Comparison of ENCODE assay signal across 10 cellular contexts in the genomic region with DNA sequence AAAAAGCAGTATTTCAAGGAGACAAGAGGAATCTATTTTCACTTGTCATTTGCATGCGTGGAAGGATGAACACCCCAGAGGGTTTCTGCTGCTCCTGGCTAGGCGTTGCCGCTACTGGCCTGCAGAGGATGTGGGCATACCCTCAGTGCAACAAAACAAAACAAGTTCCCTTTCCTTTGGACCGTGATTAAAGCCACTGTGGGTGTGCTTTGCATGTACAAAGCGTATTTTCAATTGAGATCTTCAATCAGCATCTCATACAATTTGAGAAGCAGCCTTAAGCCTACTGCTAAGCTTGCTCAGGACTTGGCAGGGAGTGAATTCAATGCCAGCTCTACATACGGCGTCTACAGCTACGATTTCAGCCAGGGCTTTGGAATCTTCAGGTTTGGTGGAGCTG.
DNase-seq lines count a peak whose midpoint lies in the region; ATAC-seq and TF ChIP-seq lines count a peak whose summit lies in the region.
"Had no signal": no experiment of that assay in that cellular context is flagged by ENCODE, and none has a peak within 500 bp of the region (broad histone marks: within the 10 kb centered on the region; RNA-seq: fewer than 3 reads in every experiment).

No MANE protein-coding gene starts in this region.

- H3F3A ChIP-seq in OCI-LY1 (ENCODE audit: insufficient read depth, low read length), result peaks cover 5% of the 10 kb centered on the region; the same call in 1 of the 2 replicates

- peak overlapping the region; percentile 72 for H3K4me2 ChIP-seq in OCI-LY1 (ENCODE audit: low read length)

- peaks cover 6% of the 10 kb centered on the region for H3K36me3 Mint-ChIP-seq in stimulated activated naive CD8-positive, alpha-beta T cell treated with anti-CD3 and anti-CD28 coated beads, Interleukin-15, Interleukin-2, amounts not matched to agents 100 ng/mL and 50 ng/mL, for 24 hours (ENCODE audit: low read depth)

- no peak for TF ChIP-seq CTCF in OCI-LY1 (IDR thresholded peaks at IDR 0.05; ENCODE audit: low read length)
- no peak for TF ChIP-seq CTCF in upper lobe of right lung (IDR thresholded peaks at IDR 0.05)

- peaks cover 69% of the 10 kb centered on the region for H3K4me1 Mint-ChIP-seq in stimulated activated naive CD8-positive, alpha-beta T cell treated with anti-CD3 and anti-CD28 coated beads, Interleukin-15, Interleukin-2, amounts not matched to agents 100 ng/mL and 50 ng/mL, for 24 hours (ENCODE audit: low read depth)

- no peaks in the 10 kb centered on the region for H3K79me2 ChIP-seq in OCI-LY1 (ENCODE audit: insufficient read depth, low read length)

- peak overlapping the region; percentile 0 for H3K4me3 Mint-ChIP-seq in stimulated activated naive CD8-positive, alpha-beta T cell treated with anti-CD3 and anti-CD28 coated beads, Interleukin-15, Interleukin-2, amounts not matched to agents 100 ng/mL and 50 ng/mL, for 24 hours

- peaks cover 3% of the 10 kb centered on the region; the same call in 1 of the 2 replicates for H3K9me3 ChIP-seq in OCI-LY1 (ENCODE audit: low read length)
- H3K9me3 ChIP-seq in upper lobe of right lung, result no peaks in the 10 kb centered on the region

- no peaks in the 10 kb centered on the region for H3K9me2 ChIP-seq in OCI-LY1 (ENCODE audit: low read depth, low read length)

- no peak for ATAC-seq in stimulated activated naive CD8-positive, alpha-beta T cell treated with anti-CD3 and anti-CD28 coated beads, Interleukin-15, Interleukin-2, amounts not matched to agents 100 U/mL and 50 U/mL, for 24 hours
- peak; percentile 63 for ATAC-seq in HG02759 (IDR thresholded peaks at IDR 0.05; ENCODE audit: unreplicated experiment)
- ATAC-seq in upper lobe of right lung, result peak; percentile 68
- ATAC-seq in left ventricle myocardium superior, result no peak
- ATAC-seq: Right ventricle myocardium inferior had no signal

- H3K36me3 ChIP-seq in OCI-LY1 (ENCODE audit: insufficient read depth, low read length) (peaks cover 22% of the 10 kb centered on the region), upper lobe of right lung (no peaks in the 10 kb centered on the region)

- H4K20me1 ChIP-seq in OCI-LY1 (ENCODE audit: insufficient read depth, low read length), result no peaks in the 10 kb centered on the region

- no peak overlapping the region for H3K27ac Mint-ChIP-seq in stimulated activated naive CD8-positive, alpha-beta T cell treated with anti-CD3 and anti-CD28 coated beads, Interleukin-15, Interleukin-2, amounts not matched to agents 100 ng/mL and 50 ng/mL, for 24 hours

- intact Hi-C loops in upper lobe of right lung (cut with DNase I) (no loop called here), left ventricle myocardium superior (cut with micrococcal nuclease) (no loop called here)

- H3K27me3 Mint-ChIP-seq in stimulated activated naive CD8-positive, alpha-beta T cell treated with anti-CD3 and anti-CD28 coated beads, Interleukin-15, Interleukin-2, amounts not matched to agents 100 ng/mL and 50 ng/mL, for 24 hours, result no peaks in the 10 kb centered on the region

- no peak overlapping the region for H2AFZ ChIP-seq in OCI-LY1 (ENCODE audit: low read length)

- DNase-seq in stimulated activated naive CD8-positive, alpha-beta T cell treated with anti-CD3 and anti-CD28 coated beads, Interleukin-15, Interleukin-2, amounts not matched to agents 100 U/mL and 50 U/mL, for 24 hours, result no peak
- no peak for DNase-seq in upper lobe of right lung
- DNase-seq in NCI-H82 treated with DMSO at 0.1 percent for 48 hours (lab: John Stamatoyannopoulos, UW; ENCODE audit: unreplicated experiment), result no peak
- DNase-seq in left ventricle myocardium superior, result no peak
- no peak for DNase-seq in medulla oblongata (ENCODE audit: extremely low spot score)

- H3K4me3 ChIP-seq in OCI-LY1 (ENCODE audit: low read depth, low read length, poor library complexity, severe bottlenecking) (peak overlapping the region; percentile 51), upper lobe of right lung (no peak overlapping the region)

- peaks cover 15% of the 10 kb centered on the region for H3K9me3 Mint-ChIP-seq in stimulated activated naive CD8-positive, alpha-beta T cell treated with anti-CD3 and anti-CD28 coated beads, Interleukin-15, Interleukin-2, amounts not matched to agents 100 ng/mL and 50 ng/mL, for 24 hours

- H3K4me1 ChIP-seq in OCI-LY1 (ENCODE audit: insufficient read depth, low read length, severe bottlenecking) (peaks cover 74% of the 10 kb centered on the region), upper lobe of right lung (no peaks in the 10 kb centered on the region)

- H3K27ac ChIP-seq in OCI-LY1 (ENCODE audit: low read depth, low read length, poor library complexity, severe bottlenecking) (peak overlapping the region; percentile 99), upper lobe of right lung (no peak overlapping the region)
- H3K27ac ChIP-seq: HL-60 had no signal

- H3K27me3 ChIP-seq in OCI-LY1 (ENCODE audit: insufficient read depth, low read length) (no peaks in the 10 kb centered on the region), upper lobe of right lung (no peaks in the 10 kb centered on the region)

- H3K9ac ChIP-seq in OCI-LY1 (ENCODE audit: low read length), result peak overlapping the region; percentile 89

Comparison
In these comparisons a context has a peak if more than half of its experiments do, and no peak if none do; other contexts are left out.
1. ATAC-seq: peak in HG02759 (single experiment) and upper lobe of right lung (single experiment); none in stimulated activated naive CD8-positive, alpha-beta T cell treated with anti-CD3 and anti-CD28 coated beads, Interleukin-15, Interleukin-2, amounts not matched to agents 100 U/mL and 50 U/mL, for 24 hours (single experiment) and left ventricle myocardium superior (single experiment).